8 cellular contexts compared by ENCODE assay signal in the genomic region with DNA sequence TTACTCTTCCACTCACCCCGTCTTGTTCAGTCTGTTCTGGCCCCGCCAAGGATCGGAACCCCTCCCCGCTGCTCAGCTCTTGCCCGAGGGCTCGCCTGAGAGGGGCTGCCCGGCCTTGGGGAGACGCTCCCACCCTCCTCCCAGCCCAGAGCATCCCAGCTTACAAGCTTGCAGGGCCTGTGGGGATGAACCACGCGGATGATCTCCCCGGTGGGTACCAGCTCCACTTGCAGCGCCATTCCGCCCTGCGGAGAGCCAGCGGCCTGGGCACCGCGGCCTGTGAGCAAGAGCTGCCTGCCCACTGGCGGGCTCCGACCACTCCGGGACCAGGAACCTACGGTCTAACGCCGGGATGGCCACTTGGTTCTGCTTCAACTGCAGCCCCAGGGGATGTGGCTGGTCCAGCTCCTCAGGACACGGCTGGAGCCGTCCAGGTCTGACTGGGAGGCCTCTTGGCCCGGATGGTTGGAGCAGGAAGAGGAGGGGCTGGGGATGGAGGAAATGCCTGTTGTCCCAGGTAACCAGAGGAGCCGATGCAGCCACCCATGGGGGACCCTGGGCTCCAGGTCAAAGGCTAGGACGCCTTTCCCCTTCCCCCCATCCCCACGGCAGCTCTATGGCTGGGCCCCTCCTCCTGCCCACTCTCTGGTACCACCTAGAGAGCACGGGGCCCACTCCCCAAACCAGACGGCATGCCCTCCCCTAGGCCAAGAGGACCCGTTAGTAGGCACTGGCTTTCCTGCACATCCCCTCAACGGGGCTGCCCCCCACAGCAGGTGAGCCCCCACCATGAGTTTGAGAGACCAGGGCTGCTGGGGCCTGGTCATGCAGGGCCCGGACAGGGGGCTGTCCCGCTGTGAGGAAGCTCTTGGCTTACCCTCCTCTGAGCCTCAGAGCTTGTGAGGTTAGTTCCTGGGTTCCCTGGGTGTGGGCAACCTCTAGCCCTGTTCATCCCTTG. TPM values are rescaled to one million over a fixed set of nuclear protein-coding genes. Genes with fewer than 3 reads are reported as not detected.
DNase-seq lines count a peak whose midpoint lies in the region; ATAC-seq, FAIRE-seq and TF ChIP-seq lines count a peak whose summit lies in the region.

A gene with protein sequence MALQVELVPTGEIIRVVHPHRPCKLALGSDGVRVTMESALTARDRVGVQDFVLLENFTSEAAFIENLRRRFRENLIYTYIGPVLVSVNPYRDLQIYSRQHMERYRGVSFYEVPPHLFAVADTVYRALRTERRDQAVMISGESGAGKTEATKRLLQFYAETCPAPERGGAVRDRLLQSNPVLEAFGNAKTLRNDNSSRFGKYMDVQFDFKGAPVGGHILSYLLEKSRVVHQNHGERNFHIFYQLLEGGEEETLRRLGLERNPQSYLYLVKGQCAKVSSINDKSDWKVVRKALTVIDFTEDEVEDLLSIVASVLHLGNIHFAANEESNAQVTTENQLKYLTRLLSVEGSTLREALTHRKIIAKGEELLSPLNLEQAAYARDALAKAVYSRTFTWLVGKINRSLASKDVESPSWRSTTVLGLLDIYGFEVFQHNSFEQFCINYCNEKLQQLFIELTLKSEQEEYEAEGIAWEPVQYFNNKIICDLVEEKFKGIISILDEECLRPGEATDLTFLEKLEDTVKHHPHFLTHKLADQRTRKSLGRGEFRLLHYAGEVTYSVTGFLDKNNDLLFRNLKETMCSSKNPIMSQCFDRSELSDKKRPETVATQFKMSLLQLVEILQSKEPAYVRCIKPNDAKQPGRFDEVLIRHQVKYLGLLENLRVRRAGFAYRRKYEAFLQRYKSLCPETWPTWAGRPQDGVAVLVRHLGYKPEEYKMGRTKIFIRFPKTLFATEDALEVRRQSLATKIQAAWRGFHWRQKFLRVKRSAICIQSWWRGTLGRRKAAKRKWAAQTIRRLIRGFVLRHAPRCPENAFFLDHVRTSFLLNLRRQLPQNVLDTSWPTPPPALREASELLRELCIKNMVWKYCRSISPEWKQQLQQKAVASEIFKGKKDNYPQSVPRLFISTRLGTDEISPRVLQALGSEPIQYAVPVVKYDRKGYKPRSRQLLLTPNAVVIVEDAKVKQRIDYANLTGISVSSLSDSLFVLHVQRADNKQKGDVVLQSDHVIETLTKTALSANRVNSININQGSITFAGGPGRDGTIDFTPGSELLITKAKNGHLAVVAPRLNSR (minus strand): TSS at position 438 of the 958 bp plus-strand sequence. CDS start 199 bp downstream, at position 239.

- H3K36me3 Mint-ChIP-seq in activated naive CD8-positive, alpha-beta T cell treated with anti-CD3 and anti-CD28 coated beads for 36 hours = no peaks in the 10 kb centered on the region

- H3K9me3 Mint-ChIP-seq in activated naive CD8-positive, alpha-beta T cell treated with anti-CD3 and anti-CD28 coated beads for 36 hours = no peaks in the 10 kb centered on the region

- no peaks in the 10 kb centered on the region for H3K9me3 ChIP-seq in iPS DF 6.9 (ENCODE audit: control insufficient read depth, insufficient read depth, low read length)

- WGBS in iPS DF 6.9 (ENCODE audit: insufficient coverage, insufficient read length) = no CpG with 5 or more reads among the region's 35 CpGs

- peaks cover 19% of the 10 kb centered on the region for H3K4me1 Mint-ChIP-seq in activated naive CD8-positive, alpha-beta T cell treated with anti-CD3 and anti-CD28 coated beads for 36 hours

- no peak within 1 kb of the TSS for H3K27ac ChIP-seq in iPS DF 6.9 (ENCODE audit: low read length)

- FAIRE-seq in frontal cortex (lab: Jason Lieb, UNC) = no peak

- peaks cover 12% of the 10 kb centered on the region for H3K27me3 Mint-ChIP-seq in activated naive CD8-positive, alpha-beta T cell treated with anti-CD3 and anti-CD28 coated beads for 36 hours

- DNase-seq in HFF-Myc (ENCODE audit: extremely low read depth, low read depth) (no peak), iPS DF 6.9 (ENCODE audit: low read depth, low spot score) (no peak), skeletal muscle cell (ENCODE audit: low read depth) (no peak), KBM-7 (no peak), frontal cortex (ENCODE audit: low spot score in 2 of 2) (no peak), NCI-H2171 (lab: John Stamatoyannopoulos, UW) (no peak)
- no peak for DNase-seq in activated naive CD8-positive, alpha-beta T cell treated with anti-CD3 and anti-CD28 coated beads for 36 hours

- H3K4me3 ChIP-seq in HFF-Myc (replicated peaks; ENCODE audit: low read depth, low read length) (peak within 1 kb of the TSS; percentile 71), iPS DF 6.9 (ENCODE audit: low read length) (peak within 1 kb of the TSS; percentile 68), skeletal muscle cell (ENCODE audit: low read depth, low read length) (peak within 1 kb of the TSS; percentile 52)

- in situ Hi-C loops in KBM-7 (cut with MboI; ENCODE audit: low pct_unique_long_range_greater_than_20kb, low sequenced_read_pairs) = no loop called here

- ATAC-seq in HG02678 (IDR thresholded peaks at IDR 0.05; ENCODE audit: unreplicated experiment) = no peak

- H3K27me3 ChIP-seq in iPS DF 6.9 (ENCODE audit: control insufficient read depth, insufficient read depth, low read length) = no peaks in the 10 kb centered on the region

- TF ChIP-seq CTCF in HFF-Myc (IDR thresholded peaks at IDR 0.05; ENCODE audit: low read depth, low read length, missing control alignments) = no peak

- H3K27ac Mint-ChIP-seq in activated naive CD8-positive, alpha-beta T cell treated with anti-CD3 and anti-CD28 coated beads for 36 hours = peak within 1 kb of the TSS; percentile 25

- H3K4me1 ChIP-seq in iPS DF 6.9 (ENCODE audit: control insufficient read depth, insufficient read depth, low read length) = no peaks in the 10 kb centered on the region; the same call in 1 of the 2 replicates

- H3K4me3 Mint-ChIP-seq in activated naive CD8-positive, alpha-beta T cell treated with anti-CD3 and anti-CD28 coated beads for 36 hours = peak within 1 kb of the TSS; percentile 82

- H3K36me3 ChIP-seq in iPS DF 6.9 (ENCODE audit: control insufficient read depth, insufficient read depth, low read length) = peaks cover 2% of the 10 kb centered on the region; the same call in 1 of the 2 replicates

RNA-seq across cellular contexts. Expression of the gene that starts here (rescaled TPM):
- total RNA-seq in activated naive CD8-positive, alpha-beta T cell treated with anti-CD3 and anti-CD28 coated beads for 36 hours = 10 to 100 TPM; 10.5 to 11.7 TPM
- total RNA-seq in frontal cortex = 9.0 TPM
